1 cellular context compared by ENCODE assay signal in genomic region chr13:21458816-21459701, GRCh38.
TF ChIP-seq lines count a peak whose summit lies in the region.

ZDHHC20 (minus strand) TSS chr13:21459303; CDS start chr13:21459171, 132 bp downstream.

TF ChIP-seq in HepG2, 621 proteins besides CTCF, POLR2A, EP300 and RAD21 (continued from another document and continues in another):
- TF ChIP-seq, protein P1, sequence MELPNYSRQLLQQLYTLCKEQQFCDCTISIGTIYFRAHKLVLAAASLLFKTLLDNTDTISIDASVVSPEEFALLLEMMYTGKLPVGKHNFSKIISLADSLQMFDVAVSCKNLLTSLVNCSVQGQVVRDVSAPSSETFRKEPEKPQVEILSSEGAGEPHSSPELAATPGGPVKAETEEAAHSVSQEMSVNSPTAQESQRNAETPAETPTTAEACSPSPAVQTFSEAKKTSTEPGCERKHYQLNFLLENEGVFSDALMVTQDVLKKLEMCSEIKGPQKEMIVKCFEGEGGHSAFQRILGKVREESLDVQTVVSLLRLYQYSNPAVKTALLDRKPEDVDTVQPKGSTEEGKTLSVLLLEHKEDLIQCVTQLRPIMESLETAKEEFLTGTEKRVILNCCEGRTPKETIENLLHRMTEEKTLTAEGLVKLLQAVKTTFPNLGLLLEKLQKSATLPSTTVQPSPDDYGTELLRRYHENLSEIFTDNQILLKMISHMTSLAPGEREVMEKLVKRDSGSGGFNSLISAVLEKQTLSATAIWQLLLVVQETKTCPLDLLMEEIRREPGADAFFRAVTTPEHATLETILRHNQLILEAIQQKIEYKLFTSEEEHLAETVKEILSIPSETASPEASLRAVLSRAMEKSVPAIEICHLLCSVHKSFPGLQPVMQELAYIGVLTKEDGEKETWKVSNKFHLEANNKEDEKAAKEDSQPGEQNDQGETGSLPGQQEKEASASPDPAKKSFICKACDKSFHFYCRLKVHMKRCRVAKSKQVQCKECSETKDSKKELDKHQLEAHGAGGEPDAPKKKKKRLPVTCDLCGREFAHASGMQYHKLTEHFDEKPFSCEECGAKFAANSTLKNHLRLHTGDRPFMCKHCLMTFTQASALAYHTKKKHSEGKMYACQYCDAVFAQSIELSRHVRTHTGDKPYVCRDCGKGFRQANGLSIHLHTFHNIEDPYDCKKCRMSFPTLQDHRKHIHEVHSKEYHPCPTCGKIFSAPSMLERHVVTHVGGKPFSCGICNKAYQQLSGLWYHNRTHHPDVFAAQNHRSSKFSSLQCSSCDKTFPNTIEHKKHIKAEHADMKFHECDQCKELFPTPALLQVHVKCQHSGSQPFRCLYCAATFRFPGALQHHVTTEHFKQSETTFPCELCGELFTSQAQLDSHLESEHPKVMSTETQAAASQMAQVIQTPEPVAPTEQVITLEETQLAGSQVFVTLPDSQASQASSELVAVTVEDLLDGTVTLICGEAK (IDR thresholded peaks at IDR 0.05) = no peak
- TF ChIP-seq, protein P1 (CRISPR knock-in tag; IDR thresholded peaks at IDR 0.05) = peak; percentile 48; the same call in 1 of the 2 replicates
- TF ChIP-seq PHF8 (CRISPR knock-in tag; IDR thresholded peaks at IDR 0.05) = peak; percentile 90
- no peak for TF ChIP-seq MLXIP (CRISPR knock-in tag; IDR thresholded peaks at IDR 0.05; ENCODE audit: borderline replicate concordance)
- TF ChIP-seq ZNF552 (CRISPR knock-in tag; IDR thresholded peaks at IDR 0.05; ENCODE audit: borderline replicate concordance) = no peak
- TF ChIP-seq ZNF292 (CRISPR knock-in tag; IDR thresholded peaks at IDR 0.05; ENCODE audit: borderline replicate concordance, low read depth) = no peak
- peak; percentile 67; the same call in 1 of the 2 replicates for TF ChIP-seq BATF2 (CRISPR knock-in tag; IDR thresholded peaks at IDR 0.05)
- TF ChIP-seq, protein P2, sequence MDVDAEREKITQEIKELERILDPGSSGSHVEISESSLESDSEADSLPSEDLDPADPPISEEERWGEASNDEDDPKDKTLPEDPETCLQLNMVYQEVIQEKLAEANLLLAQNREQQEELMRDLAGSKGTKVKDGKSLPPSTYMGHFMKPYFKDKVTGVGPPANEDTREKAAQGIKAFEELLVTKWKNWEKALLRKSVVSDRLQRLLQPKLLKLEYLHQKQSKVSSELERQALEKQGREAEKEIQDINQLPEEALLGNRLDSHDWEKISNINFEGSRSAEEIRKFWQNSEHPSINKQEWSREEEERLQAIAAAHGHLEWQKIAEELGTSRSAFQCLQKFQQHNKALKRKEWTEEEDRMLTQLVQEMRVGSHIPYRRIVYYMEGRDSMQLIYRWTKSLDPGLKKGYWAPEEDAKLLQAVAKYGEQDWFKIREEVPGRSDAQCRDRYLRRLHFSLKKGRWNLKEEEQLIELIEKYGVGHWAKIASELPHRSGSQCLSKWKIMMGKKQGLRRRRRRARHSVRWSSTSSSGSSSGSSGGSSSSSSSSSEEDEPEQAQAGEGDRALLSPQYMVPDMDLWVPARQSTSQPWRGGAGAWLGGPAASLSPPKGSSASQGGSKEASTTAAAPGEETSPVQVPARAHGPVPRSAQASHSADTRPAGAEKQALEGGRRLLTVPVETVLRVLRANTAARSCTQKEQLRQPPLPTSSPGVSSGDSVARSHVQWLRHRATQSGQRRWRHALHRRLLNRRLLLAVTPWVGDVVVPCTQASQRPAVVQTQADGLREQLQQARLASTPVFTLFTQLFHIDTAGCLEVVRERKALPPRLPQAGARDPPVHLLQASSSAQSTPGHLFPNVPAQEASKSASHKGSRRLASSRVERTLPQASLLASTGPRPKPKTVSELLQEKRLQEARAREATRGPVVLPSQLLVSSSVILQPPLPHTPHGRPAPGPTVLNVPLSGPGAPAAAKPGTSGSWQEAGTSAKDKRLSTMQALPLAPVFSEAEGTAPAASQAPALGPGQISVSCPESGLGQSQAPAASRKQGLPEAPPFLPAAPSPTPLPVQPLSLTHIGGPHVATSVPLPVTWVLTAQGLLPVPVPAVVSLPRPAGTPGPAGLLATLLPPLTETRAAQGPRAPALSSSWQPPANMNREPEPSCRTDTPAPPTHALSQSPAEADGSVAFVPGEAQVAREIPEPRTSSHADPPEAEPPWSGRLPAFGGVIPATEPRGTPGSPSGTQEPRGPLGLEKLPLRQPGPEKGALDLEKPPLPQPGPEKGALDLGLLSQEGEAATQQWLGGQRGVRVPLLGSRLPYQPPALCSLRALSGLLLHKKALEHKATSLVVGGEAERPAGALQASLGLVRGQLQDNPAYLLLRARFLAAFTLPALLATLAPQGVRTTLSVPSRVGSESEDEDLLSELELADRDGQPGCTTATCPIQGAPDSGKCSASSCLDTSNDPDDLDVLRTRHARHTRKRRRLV (CRISPR knock-in tag; IDR thresholded peaks at IDR 0.05) = no peak
- TF ChIP-seq SKI (IDR thresholded peaks at IDR 0.05; ENCODE audit: partially characterized antibody) = peak; percentile 48
- peak; percentile 42 for TF ChIP-seq XRCC5 (optimal IDR thresholded peaks at IDR 0.05; ENCODE audit: low read length)
- TF ChIP-seq, protein P3, sequence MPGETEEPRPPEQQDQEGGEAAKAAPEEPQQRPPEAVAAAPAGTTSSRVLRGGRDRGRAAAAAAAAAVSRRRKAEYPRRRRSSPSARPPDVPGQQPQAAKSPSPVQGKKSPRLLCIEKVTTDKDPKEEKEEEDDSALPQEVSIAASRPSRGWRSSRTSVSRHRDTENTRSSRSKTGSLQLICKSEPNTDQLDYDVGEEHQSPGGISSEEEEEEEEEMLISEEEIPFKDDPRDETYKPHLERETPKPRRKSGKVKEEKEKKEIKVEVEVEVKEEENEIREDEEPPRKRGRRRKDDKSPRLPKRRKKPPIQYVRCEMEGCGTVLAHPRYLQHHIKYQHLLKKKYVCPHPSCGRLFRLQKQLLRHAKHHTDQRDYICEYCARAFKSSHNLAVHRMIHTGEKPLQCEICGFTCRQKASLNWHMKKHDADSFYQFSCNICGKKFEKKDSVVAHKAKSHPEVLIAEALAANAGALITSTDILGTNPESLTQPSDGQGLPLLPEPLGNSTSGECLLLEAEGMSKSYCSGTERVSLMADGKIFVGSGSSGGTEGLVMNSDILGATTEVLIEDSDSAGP (CRISPR knock-in tag; IDR thresholded peaks at IDR 0.05; ENCODE audit: borderline replicate concordance) = 0 out of 2 replicates have a peak, but pooled peaks have one; percentile 60
- TF ChIP-seq REXO4 (CRISPR knock-in tag; IDR thresholded peaks at IDR 0.05; ENCODE audit: borderline replicate concordance) = no peak
- 0 out of 2 replicates have a peak, but pooled peaks have one; percentile 35 for TF ChIP-seq ZNF724P (CRISPR knock-in tag; IDR thresholded peaks at IDR 0.05; ENCODE audit: borderline replicate concordance)
- peak; percentile 34; the same call in 1 of the 2 replicates for TF ChIP-seq ZNF670 (CRISPR knock-in tag; IDR thresholded peaks at IDR 0.05; ENCODE audit: borderline replicate concordance)
- TF ChIP-seq SMARCE1 (IDR thresholded peaks at IDR 0.05; ENCODE audit: borderline replicate concordance) = no peak
- TF ChIP-seq POGZ (CRISPR knock-in tag; IDR thresholded peaks at IDR 0.05) = peak; percentile 44; the same call in 1 of the 2 replicates
- TF ChIP-seq ZNF619 (CRISPR knock-in tag; IDR thresholded peaks at IDR 0.05) = no peak
- 0 out of 2 replicates have a peak, but pooled peaks have one; percentile 44 for TF ChIP-seq ZNF317 (CRISPR knock-in tag; IDR thresholded peaks at IDR 0.05)
- TF ChIP-seq ZSCAN21 (CRISPR knock-in tag; IDR thresholded peaks at IDR 0.05; ENCODE audit: borderline replicate concordance) = peak; percentile 28; the same call in 1 of the 2 replicates
- TF ChIP-seq ZNF414 (CRISPR knock-in tag; IDR thresholded peaks at IDR 0.05) = no peak
- TF ChIP-seq, protein P4, sequence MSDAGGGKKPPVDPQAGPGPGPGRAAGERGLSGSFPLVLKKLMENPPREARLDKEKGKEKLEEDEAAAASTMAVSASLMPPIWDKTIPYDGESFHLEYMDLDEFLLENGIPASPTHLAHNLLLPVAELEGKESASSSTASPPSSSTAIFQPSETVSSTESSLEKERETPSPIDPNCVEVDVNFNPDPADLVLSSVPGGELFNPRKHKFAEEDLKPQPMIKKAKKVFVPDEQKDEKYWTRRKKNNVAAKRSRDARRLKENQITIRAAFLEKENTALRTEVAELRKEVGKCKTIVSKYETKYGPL (CRISPR knock-in tag; IDR thresholded peaks at IDR 0.05) = no peak
- peak; percentile 68 for TF ChIP-seq HDAC1 (CRISPR knock-in tag; IDR thresholded peaks at IDR 0.05)
- no peak for TF ChIP-seq MTF2 (CRISPR knock-in tag; IDR thresholded peaks at IDR 0.05; ENCODE audit: borderline replicate concordance)
- peak; percentile 10; the same call in 1 of the 2 replicates for TF ChIP-seq ELF3 (CRISPR knock-in tag; IDR thresholded peaks at IDR 0.05)
- TF ChIP-seq, protein P5, sequence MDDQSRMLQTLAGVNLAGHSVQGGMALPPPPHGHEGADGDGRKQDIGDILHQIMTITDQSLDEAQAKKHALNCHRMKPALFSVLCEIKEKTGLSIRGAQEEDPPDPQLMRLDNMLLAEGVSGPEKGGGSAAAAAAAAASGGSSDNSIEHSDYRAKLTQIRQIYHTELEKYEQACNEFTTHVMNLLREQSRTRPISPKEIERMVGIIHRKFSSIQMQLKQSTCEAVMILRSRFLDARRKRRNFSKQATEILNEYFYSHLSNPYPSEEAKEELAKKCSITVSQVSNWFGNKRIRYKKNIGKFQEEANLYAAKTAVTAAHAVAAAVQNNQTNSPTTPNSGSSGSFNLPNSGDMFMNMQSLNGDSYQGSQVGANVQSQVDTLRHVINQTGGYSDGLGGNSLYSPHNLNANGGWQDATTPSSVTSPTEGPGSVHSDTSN (CRISPR knock-in tag; IDR thresholded peaks at IDR 0.05; ENCODE audit: borderline replicate concordance) = no peak
- TF ChIP-seq ZNF616 (CRISPR knock-in tag; IDR thresholded peaks at IDR 0.05; ENCODE audit: low read depth) = peak; percentile 47; the same call in 1 of the 2 replicates
- TF ChIP-seq KDM4B (CRISPR knock-in tag; IDR thresholded peaks at IDR 0.05) = no peak
- no peak for TF ChIP-seq SRF (IDR thresholded peaks at IDR 0.05; ENCODE audit: low read depth, low read length)
- no peak for TF ChIP-seq CBX1 (IDR thresholded peaks at IDR 0.05; ENCODE audit: low read depth)
- TF ChIP-seq KDM5B (CRISPR knock-in tag; IDR thresholded peaks at IDR 0.05; ENCODE audit: borderline replicate concordance) = peak; percentile 72; the same call in 1 of the 2 replicates
- TF ChIP-seq HIVEP1 (CRISPR knock-in tag; IDR thresholded peaks at IDR 0.05) = no peak
